ENCODE assay signal across 21 cellular contexts in genomic region chr10:2262333-2262732, GRCh38.
DNase-seq lines count a peak whose midpoint lies in the region; ATAC-seq, FAIRE-seq and TF ChIP-seq lines count a peak whose summit lies in the region.
"Had no signal": no experiment of that assay in that cellular context is flagged by ENCODE, and none has a peak within 500 bp of the region (broad histone marks: within the 10 kb centered on the region; RNA-seq: fewer than 3 reads in every experiment).

No MANE protein-coding gene starts in this region.

- H3K4me1 ChIP-seq in RWPE2 (ENCODE audit: insufficient read depth, poor library complexity, severe bottlenecking): no peaks in the 10 kb centered on the region
- H3K4me1 ChIP-seq in foreskin keratinocyte: no peaks in the 10 kb centered on the region
- H3K4me1 ChIP-seq: A549, Caco-2 had no signal

- TF ChIP-seq CTCF in RWPE2 (IDR thresholded peaks at IDR 0.05; ENCODE audit: poor library complexity, severe bottlenecking): no peak
- no peak for TF ChIP-seq CTCF in epithelial cell of esophagus (IDR thresholded peaks at IDR 0.05; ENCODE audit: insufficient read depth, low read depth, low read length, missing control alignments)
- TF ChIP-seq CTCF in foreskin keratinocyte (conservative IDR thresholded peaks at IDR 0.05): no peak

- no peaks in the 10 kb centered on the region for H3K36me3 ChIP-seq in RWPE2 (ENCODE audit: low read depth)

- no peak for FAIRE-seq in H54 (lab: Jason Lieb, UNC)
- FAIRE-seq: A549, G401.6, GM12892, H1 had no signal

- H3K4me3 ChIP-seq in RWPE2 (ENCODE audit: severe bottlenecking) (no peak overlapping the region), epithelial cell of esophagus (ENCODE audit: low read length) (no peak overlapping the region)
- H3K4me3 ChIP-seq: A549, GM23248 had no signal

- TF ChIP-seq POLR2A in H54 (IDR thresholded peaks at IDR 0.05; ENCODE audit: low read depth, low read length): no peak

- no peaks in the 10 kb centered on the region for H3K27me3 ChIP-seq in RWPE2 (ENCODE audit: insufficient read depth, poor library complexity, severe bottlenecking)
- H3K27me3 ChIP-seq in foreskin keratinocyte: no peaks in the 10 kb centered on the region

- ATAC-seq in RWPE2 (ENCODE audit: low read depth): no peak
- ATAC-seq in foreskin keratinocyte: no peak
- ATAC-seq in HG02588 (IDR thresholded peaks at IDR 0.05; ENCODE audit: unreplicated experiment): no peak
- ATAC-seq: A549; CD8-positive, alpha-beta T cell; HCT116 had no signal

- H3K27ac ChIP-seq in RWPE2 (ENCODE audit: poor library complexity, severe bottlenecking) (peak overlapping the region; percentile 15), foreskin keratinocyte (no peak overlapping the region)
- H3K27ac ChIP-seq: A549, GM23248 had no signal

- H3K9me3 ChIP-seq in RWPE2 (ENCODE audit: severe bottlenecking): no peaks in the 10 kb centered on the region
- H3K9me3 ChIP-seq: A549 had no signal

- peak; percentile 0 for DNase-seq in HPDE6-E6E7 (ENCODE audit: extremely low spot score)
- no peak for DNase-seq in RWPE2 (ENCODE audit: low spot score)
- DNase-seq in epithelial cell of esophagus (ENCODE audit: low read depth): peak; percentile 90
- peak; percentile 71 to 85 for DNase-seq in foreskin keratinocyte
- no peak for DNase-seq in effector CD4-positive, alpha-beta T cell
- DNase-seq in H54 (ENCODE audit: insufficient read length, low spot score): no peak
- DNase-seq: 8988T; C1 segment of cervical spinal cord; Caco-2; CD4-positive, CD25-positive, alpha-beta regulatory T cell; CD8-positive, alpha-beta T cell; DMS153; DND-41; GM23248; H9 had no signal

Comparison
In these comparisons a context has a peak if more than half of its experiments do, and no peak if none do; other contexts are left out.
1. DNase-seq: peak in HPDE6-E6E7 (single experiment), epithelial cell of esophagus (single experiment) and foreskin keratinocyte (2 of 2); none in RWPE2 (single experiment), effector CD4-positive, alpha-beta T cell (single experiment) and H54 (single experiment).